In the genomic region with DNA sequence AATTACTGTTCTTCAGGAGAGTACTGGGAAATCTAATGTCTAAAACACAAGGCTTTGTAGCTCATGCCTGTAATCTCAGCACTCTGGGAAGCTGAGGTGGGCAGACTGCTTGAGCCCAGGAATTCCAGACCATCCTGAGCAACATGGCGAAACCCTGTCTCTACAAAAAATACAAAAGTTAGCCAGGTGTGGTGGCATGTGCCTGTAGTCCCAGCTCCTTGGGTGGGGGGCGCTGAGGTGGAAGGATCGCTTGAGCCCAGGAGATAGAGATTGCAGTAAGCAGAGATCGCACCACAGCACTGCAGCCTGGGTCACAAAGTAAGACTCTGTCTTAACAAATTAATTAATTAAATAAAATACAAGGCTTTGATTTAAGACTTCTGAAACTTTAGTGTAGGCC, we compare ENCODE assay signal across 6 cellular contexts.
DNase-seq lines count a peak whose midpoint lies in the region; ATAC-seq, FAIRE-seq and TF ChIP-seq lines count a peak whose summit lies in the region.
"Not testable (repeated sequence)": the region's sequence is repeated elsewhere in the genome, so short reads cannot be mapped to it uniquely, and the experiment has no call there.

No MANE protein-coding gene starts in this region.

- not testable (repeated sequence) for H3K36me3 Mint-ChIP-seq in CD8-positive, alpha-beta T cell; GM23338 (ENCODE audit: low read depth); WTC11; activated naive CD4-positive, alpha-beta T cell treated with anti-CD3 and anti-CD28 coated beads, Interleukin-2, amount 50 U/mL, for 24 hours
- peaks cover 0 to 12% (median 0%) of the 10 kb centered on the region in 3 donors for H3K36me3 Mint-ChIP-seq in naive thymus-derived CD8-positive, alpha-beta T cell

- not testable (repeated sequence) for H3K9me3 Mint-ChIP-seq in CD8-positive, alpha-beta T cell; GM23338; WTC11; activated naive CD4-positive, alpha-beta T cell treated with anti-CD3 and anti-CD28 coated beads, Interleukin-2, amount 50 U/mL, for 24 hours; naive thymus-derived CD8-positive, alpha-beta T cell

- peak overlapping the region; percentile 52 for H3K27ac Mint-ChIP-seq in CD8-positive, alpha-beta T cell
- H3K27ac Mint-ChIP-seq in GM23338 (peak overlapping the region; percentile 78), WTC11 (peak overlapping the region; percentile 91)
- peak overlapping the region; percentile 30 for H3K27ac Mint-ChIP-seq in activated naive CD4-positive, alpha-beta T cell treated with anti-CD3 and anti-CD28 coated beads, Interleukin-2, amount 50 U/mL, for 24 hours
- peak overlapping the region in 7 of 10 donors; percentile 29 to 67 (median 61) for H3K27ac Mint-ChIP-seq in naive thymus-derived CD8-positive, alpha-beta T cell

- intact Hi-C loops in CD8-positive, alpha-beta T cell (cut with DNase I, micrococcal nuclease); HepG2 (cut with micrococcal nuclease; ENCODE audit: unreplicated experiment): not testable (repeated sequence)

- not testable (repeated sequence) for FAIRE-seq in HepG2 (lab: Jason Lieb, UNC)

- not testable (repeated sequence) for H3K27ac ChIP-seq in CD8-positive, alpha-beta T cell (ENCODE audit: low read depth, low read length); HepG2 (ENCODE audit: extremely low read length, insufficient read depth, low read length)
- 0 out of 2 replicates have a peak overlapping the region, but pooled peaks have one; percentile 21 for H3K27ac ChIP-seq in GM23338 (ENCODE audit: low read depth)

- CTCF ChIA-PET in CD8-positive, alpha-beta T cell (lab: Charles Lee), result interaction anchor here (0.5 kb wide), 1 partner anchor 65 kb away, joined by 3 read pairs; no protein-coding TSS in a partner anchor
- CTCF ChIA-PET in WTC11 (lab: Charles Lee), result interaction anchor here (0.6 to 0.9 kb wide), 3 partner anchors 11 to 53 kb away, joined by 3 to 4 read pairs (median 3); no protein-coding TSS in a partner anchor
- CTCF ChIA-PET in HepG2 (lab: Yijun Ruan, JAX; ENCODE audit: low intra/inter-chr PET ratio, low total read pairs), result not testable (repeated sequence)

- ATAC-seq in CD8-positive, alpha-beta T cell; HepG2; naive thymus-derived CD8-positive, alpha-beta T cell: not testable (repeated sequence)
- ATAC-seq in GM23338 (peak; percentile 78), WTC11 (peak; percentile 77)

- not testable (repeated sequence) for H3K9me3 ChIP-seq in CD8-positive, alpha-beta T cell (ENCODE audit: low read length); HepG2 (ENCODE audit: low read length)

- POLR2A ChIA-PET in CD8-positive, alpha-beta T cell (lab: Charles Lee); WTC11 (lab: Charles Lee); HepG2 (lab: Yijun Ruan, JAX): not testable (repeated sequence)
- POLR2A ChIA-PET in naive thymus-derived CD8-positive, alpha-beta T cell (lab: Charles Lee), result interaction anchor here (0.6 kb wide), 1 partner anchor 576 kb away, joined by 5 read pairs; no protein-coding TSS in a partner anchor

- not testable (repeated sequence) for TF ChIP-seq EP300 in HepG2 (IDR thresholded peaks at IDR 0.05; ENCODE audit: low read depth in 2 of 2, low read length in 2 of 2); HepG2 (CRISPR knock-in tag; IDR thresholded peaks at IDR 0.05; ENCODE audit: borderline replicate concordance)

- not testable (repeated sequence) for BruUV-seq in HepG2 (replicated peaks; lab: Mats Ljungman, UMichigan)

- peaks cover 40% of the 10 kb centered on the region for H3K4me1 Mint-ChIP-seq in CD8-positive, alpha-beta T cell (ENCODE audit: low read depth)
- H3K4me1 Mint-ChIP-seq in GM23338, result not testable (repeated sequence)
- peaks cover 19% of the 10 kb centered on the region for H3K4me1 Mint-ChIP-seq in WTC11
- peaks cover 32% of the 10 kb centered on the region for H3K4me1 Mint-ChIP-seq in activated naive CD4-positive, alpha-beta T cell treated with anti-CD3 and anti-CD28 coated beads, Interleukin-2, amount 50 U/mL, for 24 hours
- H3K4me1 Mint-ChIP-seq in naive thymus-derived CD8-positive, alpha-beta T cell, result peaks cover 8 to 44% (median 26%) of the 10 kb centered on the region in 4 donors

- not testable (repeated sequence) for H2AFZ ChIP-seq in GM23338; HepG2 (ENCODE audit: low read length)

- peaks cover 27% of the 10 kb centered on the region for H3K79me2 ChIP-seq in GM23338 (replicated peaks; ENCODE audit: insufficient read depth)
- H3K79me2 ChIP-seq in HepG2 (ENCODE audit: insufficient read depth, low read length), result not testable (repeated sequence)

- not testable (repeated sequence) for TF ChIP-seq RAD21 in HepG2 (CRISPR knock-in tag; IDR thresholded peaks at IDR 0.05)

- not testable (repeated sequence) for H3K9me2 ChIP-seq in GM23338 (ENCODE audit: insufficient read depth)

- H3K4me1 ChIP-seq in CD8-positive, alpha-beta T cell (ENCODE audit: insufficient read depth, low read length); GM23338 (ENCODE audit: insufficient read depth): not testable (repeated sequence)
- peaks cover 39% of the 10 kb centered on the region for H3K4me1 ChIP-seq in HepG2 (ENCODE audit: insufficient read depth, low read length)

- TF ChIP-seq POLR2A in HepG2 (IDR thresholded peaks at IDR 0.05; ENCODE audit: insufficient read depth in 1 of 2, low read depth in 2 of 2, low read length in 2 of 2), result not testable (repeated sequence)

- H3K4me2 ChIP-seq in GM23338 (peak overlapping the region; percentile 27; the same call in 1 of the 2 replicates), HepG2 (ENCODE audit: low read depth, low read length) (peak overlapping the region; percentile 13)

- DNase-seq in CD8-positive, alpha-beta T cell; HepG2 (ENCODE audit: low spot score); naive thymus-derived CD8-positive, alpha-beta T cell: not testable (repeated sequence)
- DNase-seq in GM23338 (ENCODE audit: low spot score) (peak; percentile 55), WTC11 (ENCODE audit: low spot score) (peak; percentile 41)

- not testable (repeated sequence) for H4K20me1 ChIP-seq in GM23338 (replicated peaks; ENCODE audit: insufficient read depth); HepG2 (ENCODE audit: insufficient read depth, low read length)

- not testable (repeated sequence) for H3K36me3 ChIP-seq in CD8-positive, alpha-beta T cell (ENCODE audit: insufficient read depth, low read length); GM23338 (ENCODE audit: insufficient read depth); HepG2 (replicated peaks in 1 of 2; ENCODE audit: control insufficient read depth in 1 of 2, insufficient read depth in 2 of 2, low read length in 2 of 2)

- 93% methylated on average over 4 of the region's 4 CpGs for WGBS in HepG2 (ENCODE audit: low lambda C conversion rate)

- in situ Hi-C loops in HepG2 (cut with HindIII; ENCODE audit: extremely low pct_ligation_motif_present, low pct_unique_long_range_greater_than_20kb), result not testable (repeated sequence)

- not testable (repeated sequence) for H3K27me3 Mint-ChIP-seq in CD8-positive, alpha-beta T cell (ENCODE audit: low read depth); GM23338 (ENCODE audit: insufficient read depth, low read depth, poor library complexity); WTC11 (ENCODE audit: low read depth); activated naive CD4-positive, alpha-beta T cell treated with anti-CD3 and anti-CD28 coated beads, Interleukin-2, amount 50 U/mL, for 24 hours; naive thymus-derived CD8-positive, alpha-beta T cell

- TF ChIP-seq CTCF in CD8-positive, alpha-beta T cell (IDR thresholded peaks at IDR 0.05); WTC11 (IDR thresholded peaks at IDR 0.05); HepG2 (CRISPR knock-in tag; IDR thresholded peaks at IDR 0.05): not testable (repeated sequence)
- peak; percentile 30 to 32; a peak in 3 of 4 replicates for TF ChIP-seq CTCF in GM23338 (conservative IDR thresholded peaks at IDR 0.05; ENCODE audit: low read depth in 2 of 2)

- H3K4me3 ChIP-seq in CD8-positive, alpha-beta T cell (ENCODE audit: low read depth, low read length); GM23338; HepG2 (replicated peaks in 1 of 3; ENCODE audit: insufficient read depth in 1 of 3, low read depth in 2 of 3, low read length in 3 of 3): not testable (repeated sequence)

- H3F3A ChIP-seq in GM23338 (replicated peaks; ENCODE audit: low read depth), result not testable (repeated sequence)

- not testable (repeated sequence) for H3K4me3 Mint-ChIP-seq in CD8-positive, alpha-beta T cell; GM23338; WTC11; activated naive CD4-positive, alpha-beta T cell treated with anti-CD3 and anti-CD28 coated beads, Interleukin-2, amount 50 U/mL, for 24 hours
- H3K4me3 Mint-ChIP-seq in naive thymus-derived CD8-positive, alpha-beta T cell, result peak overlapping the region in 3 of 10 donors; percentile 26 to 33 (median 31)

- not testable (repeated sequence) for H3K27me3 ChIP-seq in CD8-positive, alpha-beta T cell (ENCODE audit: insufficient read depth, low read length); GM23338 (ENCODE audit: insufficient read depth); HepG2 (ENCODE audit: control insufficient read depth in 1 of 2, insufficient read depth in 2 of 2, low read length in 2 of 2)

- H3K9ac ChIP-seq in HepG2 (ENCODE audit: insufficient read depth, low read depth, low read length), result not testable (repeated sequence)

Comparison
In these comparisons a context has a peak if more than half of its experiments do, and no peak if none do; other contexts are left out.
1. H3K27ac Mint-ChIP-seq: peak in every context shown above with its lines; median percentile 91 in WTC11; 78 in GM23338; 61 in naive thymus-derived CD8-positive, alpha-beta T cell; 52 in CD8-positive, alpha-beta T cell; 30 in activated naive CD4-positive, alpha-beta T cell treated with anti-CD3 and anti-CD28 coated beads, Interleukin-2, amount 50 U/mL, for 24 hours.